In the genomic region with DNA sequence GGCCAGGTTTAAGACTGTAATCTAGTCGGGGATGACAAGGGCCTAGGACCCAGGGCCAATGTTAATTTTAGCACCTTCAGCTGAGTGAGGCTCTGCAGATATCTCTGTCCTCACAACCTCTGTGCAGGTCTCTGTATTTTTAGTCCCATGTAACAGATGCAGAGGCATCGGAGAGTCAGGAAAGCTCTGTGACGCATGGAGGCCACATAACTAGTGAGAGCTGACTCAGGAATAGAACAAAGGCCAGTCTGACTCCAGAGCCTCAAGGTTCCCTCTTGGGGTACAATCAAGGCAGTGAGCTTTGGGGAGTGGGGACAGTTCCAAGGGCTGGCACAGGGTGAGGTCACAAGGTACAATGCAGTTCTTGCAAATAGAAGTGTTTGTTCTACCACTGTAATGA, we compare ENCODE assay signal across 18 cellular contexts. TPM values are rescaled to one million over a fixed set of nuclear protein-coding genes. Genes with fewer than 3 reads are reported as not detected.
A peak's percentile ranks its signal among the peaks of the same experiment; 100 is the strongest.
DNase-seq lines count a peak whose midpoint lies in the region; ATAC-seq, FAIRE-seq and TF ChIP-seq lines count a peak whose summit lies in the region.
"Had no signal": no experiment of that assay in that cellular context is flagged by ENCODE, and none has a peak within 500 bp of the region (broad histone marks: within the 10 kb centered on the region; RNA-seq: fewer than 3 reads in every experiment).

No MANE protein-coding gene starts in this region.

- no peak overlapping the region; the same call in 1 of the 2 replicates for H2BK15ac ChIP-seq in H9 (ENCODE audit: low read depth, low read length)
- H2BK15ac ChIP-seq in H1 (ENCODE audit: low read length) = 0 out of 2 replicates have a peak overlapping the region, but pooled peaks have one; percentile 54

- peaks cover 0 to 5% of the 10 kb centered on the region in 2 experiments; a peak in 3 of 5 replicates for H3K9me3 Mint-ChIP-seq in H9
- H3K9me3 Mint-ChIP-seq in activated CD4-positive, alpha-beta memory T cell treated with anti-CD3 and anti-CD28 coated beads, Interleukin-2, amount 10 ng/mL, durations not matched to agents 7 days and 5 days = no peaks in the 10 kb centered on the region
- H3K9me3 Mint-ChIP-seq: activated naive CD8-positive, alpha-beta T cell treated with anti-CD3 and anti-CD28 coated beads, Interleukin-2, amount 50 U/mL, for 24 hours; naive thymus-derived CD4-positive, alpha-beta T cell had no signal

- H4K5ac ChIP-seq in H9 (ENCODE audit: insufficient read length, low read depth, low read length) = no peak overlapping the region
- no peak overlapping the region for H4K5ac ChIP-seq in H1 (ENCODE audit: insufficient read length, low read depth, low read length)

- no peak overlapping the region for H3K23ac ChIP-seq in H9 (ENCODE audit: insufficient read length, low read depth, low read length)
- no peak overlapping the region for H3K23ac ChIP-seq in H1 (ENCODE audit: insufficient read length)

- H3K4ac ChIP-seq in H9 (ENCODE audit: low read depth, low read length) = no peak overlapping the region
- H3K4ac ChIP-seq in H1 (replicated peaks; ENCODE audit: insufficient read length, low read depth, low read length) = no peak overlapping the region

- H2BK12ac ChIP-seq in H9 (ENCODE audit: insufficient read length, low read depth, low read length) (no peak overlapping the region), H1 (ENCODE audit: low read depth, low read length) (no peak overlapping the region)

- H2AK5ac ChIP-seq in H9 (ENCODE audit: insufficient read length, low read length) = no peak overlapping the region
- no peak overlapping the region for H2AK5ac ChIP-seq in H1 (ENCODE audit: low read depth, low read length)

- no peaks in the 10 kb centered on the region for H3K27me3 ChIP-seq in H9 (ENCODE audit: insufficient read depth, low read length)
- H3K27me3 ChIP-seq in H1 (replicated peaks in 1 of 4; ENCODE audit: control insufficient read depth in 3 of 4, extremely low read depth in 1 of 4, insufficient read depth in 3 of 4, low read length in 3 of 4) = no peaks in the 10 kb centered on the region
- no peaks in the 10 kb centered on the region for H3K27me3 ChIP-seq in lower lobe of right lung (ENCODE audit: low read depth)
- no peaks in the 10 kb centered on the region for H3K27me3 ChIP-seq in smooth muscle cell (ENCODE audit: low read depth)

- intact Hi-C loops in lower lobe of right lung (cut with DNase I) = no loop called here

- H4K91ac ChIP-seq in H9 (ENCODE audit: insufficient read length, low read depth, low read length) (no peak overlapping the region), H1 (replicated peaks; ENCODE audit: insufficient read length, low read length) (no peak overlapping the region)

- peak in 1 of 2 experiments; percentile 25; a peak in 1 of 3 replicates for TF ChIP-seq POLR2A in H1 (IDR thresholded peaks at IDR 0.05; ENCODE audit: control extremely low read depth in 1 of 2, low read depth in 2 of 2, low read length in 2 of 2)

- H3K4me1 ChIP-seq in H9 (ENCODE audit: insufficient read depth, low read length) = peaks cover 6% of the 10 kb centered on the region; the same call in 1 of the 2 replicates
- H3K4me1 ChIP-seq in H1 (replicated peaks in 1 of 4; ENCODE audit: control insufficient read depth in 3 of 4, insufficient read depth in 4 of 4, low read length in 3 of 4) = peaks cover 0 to 13% (median 9%) of the 10 kb centered on the region in 4 experiments; a peak in 6 of 7 replicates
- peaks cover 44% of the 10 kb centered on the region for H3K4me1 ChIP-seq in lower lobe of right lung
- H3K4me1 ChIP-seq in smooth muscle cell (ENCODE audit: low read depth) = peaks cover 30% of the 10 kb centered on the region

- H3K4me2 ChIP-seq in H9 (ENCODE audit: insufficient read depth, insufficient read length, low read length) (no peak overlapping the region), H1 (ENCODE audit: insufficient read depth in 1 of 2, low read depth in 2 of 2, low read length in 2 of 2) (no peak overlapping the region), smooth muscle cell (no peak overlapping the region)

- DNase-seq in H9 (no peak), H1 (ENCODE audit: low read depth in 1 of 2, low spot score in 2 of 2) (no peak), lower lobe of right lung (no peak), smooth muscle cell (lab: John Stamatoyannopoulos, UW; ENCODE audit: unreplicated experiment) (no peak)
- no peak for DNase-seq in central memory CD4-positive, alpha-beta T cell
- DNase-seq in activated CD4-positive, alpha-beta memory T cell treated with anti-CD3 and anti-CD28 coated beads, Interleukin-2, amount 10 ng/mL, durations not matched to agents 7 days and 5 days = no peak
- DNase-seq: activated CD4-positive, alpha-beta T cell treated with anti-CD3 and anti-CD28 coated beads for 36 hours; activated naive CD8-positive, alpha-beta T cell treated with anti-CD3 and anti-CD28 coated beads, Interleukin-2, amount 50 U/mL, for 24 hours; Calu3; foreskin melanocyte; naive thymus-derived CD4-positive, alpha-beta T cell; NCI-H187; NCI-H69; stimulated activated naive CD4-positive, alpha-beta T cell treated with Interleukin-2 at 50 U/mL for 16 hours had no signal

- H4K20me1 ChIP-seq in H9 (ENCODE audit: control insufficient read depth, insufficient read depth, insufficient read length) = no peaks in the 10 kb centered on the region
- H4K20me1 ChIP-seq in H1 (replicated peaks in 1 of 2; ENCODE audit: control insufficient read depth in 1 of 2, insufficient read depth in 2 of 2, low read length in 2 of 2) = peaks cover 2 to 8% of the 10 kb centered on the region in 2 experiments
- H4K20me1 ChIP-seq in smooth muscle cell (ENCODE audit: low read depth) = peaks cover 95% of the 10 kb centered on the region

- H3T11ph ChIP-seq in H9 (ENCODE audit: low read length) = no peak overlapping the region

- H2BK120ac ChIP-seq in H9 (ENCODE audit: low read depth, low read length, poor library complexity, severe bottlenecking) (no peak overlapping the region), H1 (replicated peaks; ENCODE audit: low read depth, low read length) (no peak overlapping the region)

- no peak overlapping the region for H3K27ac ChIP-seq in H9 (ENCODE audit: insufficient read length, low read depth, low read length)
- H3K27ac ChIP-seq in H1 (ENCODE audit: low read depth, low read length) = no peak overlapping the region
- peak overlapping the region; percentile 38 for H3K27ac ChIP-seq in lower lobe of right lung
- H3K27ac ChIP-seq in smooth muscle cell (ENCODE audit: low read depth) = peak overlapping the region; percentile 74

- no CpG with 5 or more reads among the region's 3 CpGs for WGBS in H9 (ENCODE audit: extremely low coverage, insufficient read length, low lambda C conversion rate)
- 91% methylated on average over 3 of the region's 3 CpGs; no CpG with 5 or more reads in 1 of the 2 experiments for WGBS in H1 (ENCODE audit: extremely low coverage in 1 of 2, insufficient coverage in 1 of 2, insufficient read length in 1 of 2, insufficient replicate concordance in 2 of 2, low coverage in 1 of 2, low lambda C conversion rate in 2 of 2, missing lambda C conversion rate in 1 of 2), 2 experiments
- WGBS in smooth muscle cell (ENCODE audit: low lambda C conversion rate) = 80% methylated on average over 3 of the region's 3 CpGs

- no peak for TF ChIP-seq EP300 in H1 (IDR thresholded peaks at IDR 0.05; ENCODE audit: borderline replicate concordance in 1 of 2, low read depth in 2 of 2, low read length in 2 of 2)

- H3K56ac ChIP-seq in H9 (ENCODE audit: insufficient read length, low read depth, low read length) (no peak overlapping the region), H1 (replicated peaks; ENCODE audit: insufficient read length, low read depth, low read length) (no peak overlapping the region)

- H3K4me3 ChIP-seq in H1 (ENCODE audit: extremely low read depth in 1 of 4, insufficient read depth in 2 of 4, low read depth in 3 of 4, low read length in 4 of 4) (no peak overlapping the region), lower lobe of right lung (no peak overlapping the region), smooth muscle cell (no peak overlapping the region)
- H3K4me3 ChIP-seq: HAP-1 had no signal

- H3K27ac Mint-ChIP-seq in H9 = peak overlapping the region in 2 of 3 experiments; percentile 48 to 81; a peak in 2 of 7 replicates
- H3K27ac Mint-ChIP-seq in activated CD4-positive, alpha-beta memory T cell treated with anti-CD3 and anti-CD28 coated beads, Interleukin-2, amount 10 ng/mL, durations not matched to agents 7 days and 5 days = no peak overlapping the region
- H3K27ac Mint-ChIP-seq: activated CD4-positive, alpha-beta T cell treated with anti-CD3 and anti-CD28 coated beads for 36 hours; activated naive CD8-positive, alpha-beta T cell treated with anti-CD3 and anti-CD28 coated beads, Interleukin-2, amount 50 U/mL, for 24 hours had no signal

- H3K23me2 ChIP-seq in H9 (ENCODE audit: insufficient read length, low read depth, low read length, poor library complexity, severe bottlenecking) = no peaks in the 10 kb centered on the region
- H3K23me2 ChIP-seq in H1 (ENCODE audit: low read depth, low read length) = no peaks in the 10 kb centered on the region

- H2BK5ac ChIP-seq in H9 (ENCODE audit: insufficient read length, low read length) (no peak overlapping the region), H1 (ENCODE audit: low read depth, low read length) (no peak overlapping the region; the same call in 1 of the 2 replicates)

- peaks cover 13 to 20% (median 18%) of the 10 kb centered on the region in 3 experiments for H3K36me3 Mint-ChIP-seq in H9 (ENCODE audit: insufficient read depth in 1 of 3, low read depth in 3 of 3)
- H3K36me3 Mint-ChIP-seq in activated CD4-positive, alpha-beta memory T cell treated with anti-CD3 and anti-CD28 coated beads, Interleukin-2, amount 10 ng/mL, durations not matched to agents 7 days and 5 days (ENCODE audit: low read depth) = no peaks in the 10 kb centered on the region
- H3K36me3 Mint-ChIP-seq: naive thymus-derived CD4-positive, alpha-beta T cell had no signal

- H3F3A ChIP-seq in smooth muscle cell (ENCODE audit: low read depth) = peaks cover 25% of the 10 kb centered on the region

- TF ChIP-seq RAD21 in H1 (IDR thresholded peaks at IDR 0.05 in 1 of 2, conservative IDR thresholded peaks at IDR 0.05 in 1 of 2; ENCODE audit: low read depth in 2 of 2, low read length in 2 of 2) = no peak

- H3K79me1 ChIP-seq in H9 (ENCODE audit: insufficient read depth, low read depth, low read length, poor library complexity, severe bottlenecking) (no peaks in the 10 kb centered on the region), H1 (ENCODE audit: low read depth, low read length) (0 out of 2 replicates have a peak, but pooled peaks cover 3% of the 10 kb centered on the region)

- POLR2A ChIA-PET in H1 (lab: Charles Lee; ENCODE audit: partially characterized antibody) = interaction anchor here (0.9 to 21.2 kb wide), 4 partner anchors 22 to 138 kb away, joined by 3 to 299 read pairs (median 16); partner anchors contain the start of gene FSTL1
- POLR2A ChIA-PET in activated CD4-positive, alpha-beta memory T cell treated with anti-CD3 and anti-CD28 coated beads, Interleukin-2, amount 10 ng/mL, durations not matched to agents 7 days and 5 days (lab: Charles Lee) = interaction anchor here (0.7 kb wide), 1 partner anchor 139 kb away, joined by 3 read pairs; no protein-coding TSS in a partner anchor

- no peaks in the 10 kb centered on the region for H3K9me3 ChIP-seq in H9 (ENCODE audit: control insufficient read depth, low read depth, low read length)
- H3K9me3 ChIP-seq in H1 (ENCODE audit: insufficient read depth in 2 of 2, low read depth in 1 of 2, low read length in 1 of 2) = no peaks in the 10 kb centered on the region
- H3K9me3 ChIP-seq in lower lobe of right lung = no peaks in the 10 kb centered on the region
- H3K9me3 ChIP-seq in smooth muscle cell (replicated peaks; ENCODE audit: low read depth) = no peaks in the 10 kb centered on the region
- H3K9me3 ChIP-seq: HAP-1 had no signal

- H4K8ac ChIP-seq in H9 (replicated peaks; ENCODE audit: insufficient read length, low read depth, low read length) (no peak overlapping the region), H1 (ENCODE audit: extremely low read depth, insufficient read depth, low read length) (no peak overlapping the region)

- TF ChIP-seq CTCF in H9 (conservative IDR thresholded peaks at IDR 0.05) = no peak
- TF ChIP-seq CTCF in H1 (IDR thresholded peaks at IDR 0.05; ENCODE audit: control extremely low read depth in 1 of 3, insufficient read depth in 1 of 3, low read depth in 1 of 3, low read length in 3 of 3) = no peak
- no peak for TF ChIP-seq CTCF in lower lobe of right lung (IDR thresholded peaks at IDR 0.05)
- no peak for TF ChIP-seq CTCF in smooth muscle cell (IDR thresholded peaks at IDR 0.05; ENCODE audit: borderline replicate concordance, insufficient read depth, poor library complexity, severe bottlenecking)

- CTCF ChIA-PET in H1 (lab: Charles Lee; ENCODE audit: partially characterized antibody) = interaction anchor here (0.8 to 23.6 kb wide), 21 partner anchors 7 to 374 kb away, joined by 3 to 294 read pairs (median 17); partner anchors contain the start of gene FSTL1
- CTCF ChIA-PET in activated CD4-positive, alpha-beta memory T cell treated with anti-CD3 and anti-CD28 coated beads, Interleukin-2, amount 10 ng/mL, durations not matched to agents 7 days and 5 days (lab: Charles Lee) = interaction anchor here (3.6 to 4.6 kb wide), 2 partner anchors 138 to 175 kb away, joined by 55 to 97 read pairs; no protein-coding TSS in a partner anchor

- no peak for FAIRE-seq in H1 (lab: Jason Lieb, UNC)
- FAIRE-seq: islet of Langerhans had no signal

- H2AFZ ChIP-seq in H9 (ENCODE audit: low read length) (no peak overlapping the region), H1 (ENCODE audit: low read length) (no peak overlapping the region), smooth muscle cell (ENCODE audit: low read depth) (no peak overlapping the region)

- ATAC-seq in lower lobe of right lung (peak in 1 of 2 donors; percentile 9), GM18498 (IDR thresholded peaks at IDR 0.05; ENCODE audit: unreplicated experiment) (no peak), HG02970 (IDR thresholded peaks at IDR 0.05; ENCODE audit: low FRiP score, unreplicated experiment) (no peak)
- ATAC-seq: activated CD4-positive, alpha-beta T cell treated with anti-CD3 and anti-CD28 coated beads for 36 hours; activated naive CD8-positive, alpha-beta T cell treated with anti-CD3 and anti-CD28 coated beads, Interleukin-2, amount 50 U/mL, for 24 hours; naive thymus-derived CD4-positive, alpha-beta T cell had no signal

- no peak overlapping the region for H3K14ac ChIP-seq in H9 (ENCODE audit: insufficient read depth, low read length)
- no peak overlapping the region for H3K14ac ChIP-seq in H1 (ENCODE audit: insufficient read length)

- no peak overlapping the region for H2BK20ac ChIP-seq in H9 (ENCODE audit: low read depth, low read length, poor library complexity, severe bottlenecking)
- H2BK20ac ChIP-seq in H1 (ENCODE audit: low read length) = no peak overlapping the region

- no peak overlapping the region for H3K4me3 Mint-ChIP-seq in H9
- H3K4me3 Mint-ChIP-seq in activated CD4-positive, alpha-beta memory T cell treated with anti-CD3 and anti-CD28 coated beads, Interleukin-2, amount 10 ng/mL, durations not matched to agents 7 days and 5 days = no peak overlapping the region
- H3K4me3 Mint-ChIP-seq: activated CD4-positive, alpha-beta T cell treated with anti-CD3 and anti-CD28 coated beads for 36 hours; activated naive CD8-positive, alpha-beta T cell treated with anti-CD3 and anti-CD28 coated beads, Interleukin-2, amount 50 U/mL, for 24 hours; naive thymus-derived CD4-positive, alpha-beta T cell had no signal

- H3K9ac ChIP-seq in H9 (ENCODE audit: extremely low read depth, insufficient read length, low read length) (no peak overlapping the region), H1 (replicated peaks in 1 of 4; ENCODE audit: extremely low read depth in 1 of 4, low read depth in 3 of 4, low read length in 3 of 4) (no peak overlapping the region), smooth muscle cell (ENCODE audit: low read depth) (no peak overlapping the region)

- H3K27me3 Mint-ChIP-seq in H9 (ENCODE audit: low read depth) = no peaks in the 10 kb centered on the region
- peaks cover 8% of the 10 kb centered on the region for H3K27me3 Mint-ChIP-seq in activated CD4-positive, alpha-beta memory T cell treated with anti-CD3 and anti-CD28 coated beads, Interleukin-2, amount 10 ng/mL, durations not matched to agents 7 days and 5 days
- H3K27me3 Mint-ChIP-seq: activated naive CD8-positive, alpha-beta T cell treated with anti-CD3 and anti-CD28 coated beads, Interleukin-2, amount 50 U/mL, for 24 hours had no signal

- peaks cover 37 to 42% of the 10 kb centered on the region in 2 experiments for H3K4me1 Mint-ChIP-seq in H9
- H3K4me1 Mint-ChIP-seq in activated CD4-positive, alpha-beta memory T cell treated with anti-CD3 and anti-CD28 coated beads, Interleukin-2, amount 10 ng/mL, durations not matched to agents 7 days and 5 days = peaks cover 19% of the 10 kb centered on the region

- H3K18ac ChIP-seq in H9 (ENCODE audit: insufficient read length, low read depth, low read length) (no peak overlapping the region), H1 (ENCODE audit: extremely low read depth, low read length) (no peak overlapping the region)

- H3K79me2 ChIP-seq in H9 (ENCODE audit: insufficient read depth, low read length) (no peaks in the 10 kb centered on the region; the same call in 1 of the 2 replicates), H1 (ENCODE audit: control insufficient read depth in 1 of 2, insufficient read depth in 2 of 2, low read length in 2 of 2) (peaks cover 0 to 17% of the 10 kb centered on the region in 2 experiments; a peak in 2 of 4 replicates), smooth muscle cell (ENCODE audit: low read depth) (peaks cover 42% of the 10 kb centered on the region)

- H3K36me3 ChIP-seq in H1 (ENCODE audit: control insufficient read depth in 2 of 4, insufficient read depth in 4 of 4, low read length in 3 of 4) (peaks cover 4 to 17% (median 10%) of the 10 kb centered on the region in 4 experiments; a peak in 7 of 8 replicates), lower lobe of right lung (peaks cover 9% of the 10 kb centered on the region), smooth muscle cell (ENCODE audit: low read depth) (no peaks in the 10 kb centered on the region)
- H3K36me3 ChIP-seq: HAP-1 had no signal

RNA-seq across cellular contexts. Expression of gene FSTL1, which starts 31.0 kb away (rescaled TPM):
- total RNA-seq in H9 (2021) (305 and 326 TPM in 2 replicates), lower lobe of right lung (233 TPM), smooth muscle cell (630 and 783 TPM in 2 replicates)
- total RNA-seq in H1 (2021; fragmentation: NEBNext Ultra II Directional; extraction: Animal tissue kit (Norgen Biotek cat#: 25700)) = 502 and 516 TPM in 2 replicates
- polyA plus RNA-seq in H1 (2011; rRNA removed) (158 and 168 TPM in 2 replicates), smooth muscle cell (367 and 562 TPM in 2 replicates)
- 238 TPM for polyA plus RNA-seq in H1 (2011; cell fraction: cytosol; rRNA removed)
- 366 TPM for polyA plus RNA-seq in H1 (2011; cell fraction: nucleus; rRNA removed)
- 322 to 479 TPM (median 419 TPM) in 4 replicates for polyA plus RNA-seq in H1 (2012, experiment 1 of 2)
- 22.7 TPM for polyA plus RNA-seq in H1 (2012, experiment 2 of 2)
- 296 TPM for polyA plus RNA-seq in H1 (2013, experiment 1 of 2)
- polyA plus RNA-seq in H1 (2013, experiment 2 of 2) = 334 TPM
- 543 and 781 TPM in 2 replicates for polyA minus RNA-seq in H1 (2011; rRNA and poly(A)+ RNA removed)
- polyA minus RNA-seq in H1 (2011; cell fraction: cytosol; rRNA and poly(A)+ RNA removed) = 248 TPM
- polyA minus RNA-seq in H1 (2011; cell fraction: nucleus; rRNA and poly(A)+ RNA removed) = 164 TPM
- total RNA-seq in activated CD4-positive, alpha-beta memory T cell treated with anti-CD3 and anti-CD28 coated beads, Interleukin-2, amount 10 ng/mL, durations not matched to agents 7 days and 5 days = under 1 TPM; 0.30 to 0.35 TPM
- polyA plus RNA-seq: naive thymus-derived CD4-positive, alpha-beta T cell had no signal

Comparison
In these comparisons a context has a peak if more than half of its experiments do, and no peak if none do; other contexts are left out.
1. H3K27ac ChIP-seq: peak in lower lobe of right lung (single experiment) and smooth muscle cell (single experiment); none in H9 (single experiment) and H1 (single experiment).
2. RNA of gene FSTL1, which starts 31.0 kb away (total RNA-seq): 630 to 783 TPM in smooth muscle cell, 502 to 516 TPM in H1, 305 to 326 TPM in H9 and 233 TPM in lower lobe of right lung (single experiment); 0.30 to 0.35 TPM in activated CD4-positive, alpha-beta memory T cell treated with anti-CD3 and anti-CD28 coated beads, Interleukin-2, amount 10 ng/mL, durations not matched to agents 7 days and 5 days; every median in the first group is over 100 times any median in the second.